8 cellular contexts compared by ENCODE assay signal in the genomic region with DNA sequence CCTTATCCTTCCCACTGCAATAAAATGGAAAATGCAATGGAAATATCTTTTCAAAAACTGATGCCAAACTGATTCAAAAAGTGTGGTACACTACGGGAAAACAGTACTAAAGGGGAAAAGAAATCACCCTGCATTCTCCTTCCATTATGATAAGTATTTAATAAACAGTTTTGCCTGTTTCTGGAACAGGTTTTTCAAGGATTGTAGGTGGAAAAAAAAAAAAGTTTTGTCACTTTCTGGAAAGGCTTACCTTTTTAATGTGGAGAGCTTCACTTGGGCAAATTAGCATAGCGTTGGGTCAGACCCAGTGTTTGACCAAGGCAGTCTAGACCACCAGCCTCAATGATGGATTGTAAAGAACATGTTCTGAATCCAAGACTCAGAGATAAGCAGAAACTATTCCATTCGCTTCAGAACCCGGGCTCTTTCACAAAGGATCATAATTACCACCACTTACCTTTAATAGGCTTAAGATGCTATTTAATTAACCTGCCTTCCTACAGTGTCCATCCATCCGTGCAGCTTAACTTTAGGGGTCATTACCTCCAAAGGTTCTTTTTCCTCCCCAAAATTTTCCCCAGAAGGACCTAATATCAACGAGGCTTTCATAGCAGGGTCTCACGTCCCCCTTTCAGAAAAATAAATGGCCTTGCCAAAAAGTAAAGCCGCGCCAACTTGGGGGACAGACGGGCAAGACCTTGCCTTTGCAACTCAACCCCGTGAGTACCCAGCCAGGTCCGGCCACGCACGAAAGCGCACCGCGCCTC. TPM values are rescaled to one million over a fixed set of nuclear protein-coding genes. Genes with fewer than 3 reads are reported as not detected.
A peak's percentile ranks its signal among the peaks of the same experiment; 100 is the strongest.
DNase-seq lines count a peak whose midpoint lies in the region; ATAC-seq and TF ChIP-seq lines count a peak whose summit lies in the region.

No MANE protein-coding gene starts in this region.

- H3K4me3 ChIP-seq in left lung = peak overlapping the region; percentile 71 to 94
- peak overlapping the region; percentile 87 to 96 (median 93) for H3K4me3 ChIP-seq in transverse colon

- H3K27ac ChIP-seq in left lung (peak overlapping the region in 1 of 2 donors; percentile 79), transverse colon (peak overlapping the region; percentile 90 to 96 (median 94))

- no peak for TF ChIP-seq EP300 in transverse colon (IDR thresholded peaks at IDR 0.05; ENCODE audit: low read depth)

- no peaks in the 10 kb centered on the region for H3K36me3 ChIP-seq in left lung
- H3K36me3 ChIP-seq in transverse colon = no peaks in the 10 kb centered on the region

- no peaks in the 10 kb centered on the region for H3K36me3 Mint-ChIP-seq in activated T-cell treated with anti-CD3 and anti-CD28 coated beads, Interleukin-2, amount 50 U/mL, for 4 hours (ENCODE audit: insufficient read depth)
- no peaks in the 10 kb centered on the region for H3K36me3 Mint-ChIP-seq in activated naive CD4-positive, alpha-beta T cell treated with anti-CD3 and anti-CD28 coated beads, Interleukin-2, amount 50 U/mL, for 72 hours

- ATAC-seq in activated T-cell treated with anti-CD3 and anti-CD28 coated beads, Interleukin-2, amount 50 U/mL, for 4 hours = no peak
- no peak for ATAC-seq in activated naive CD4-positive, alpha-beta T cell treated with anti-CD3 and anti-CD28 coated beads, Interleukin-2, amount 50 U/mL, for 72 hours
- ATAC-seq in left lung = no peak

- H3K4me3 Mint-ChIP-seq in activated T-cell treated with anti-CD3 and anti-CD28 coated beads, Interleukin-2, amount 50 U/mL, for 4 hours = peak overlapping the region; percentile 82

- WGBS in transverse colon (ENCODE audit: low coverage in 1 of 2), 2 donors = 12 to 40% methylated on average over 6 to 17 of the region's 17 CpGs

- TF ChIP-seq POLR2A in transverse colon (IDR thresholded peaks at IDR 0.05) = no peak

- in situ Hi-C loops in transverse colon (cut with MboI; ENCODE audit: low pct_ligation_motif_present in 1 of 4, low pct_unique_long_range_greater_than_20kb in 1 of 4, low sequenced_read_pairs in 3 of 4) = no loop called here

- DNase-seq in activated T-cell treated with anti-CD3 and anti-CD28 coated beads, Interleukin-2, amount 50 U/mL, for 4 hours = peak; percentile 4
- no peak for DNase-seq in activated T-cell treated with anti-CD3 and anti-CD28 coated beads, Interleukin-2, amount 50 U/mL, for 48 hours
- DNase-seq in activated naive CD4-positive, alpha-beta T cell treated with anti-CD3 and anti-CD28 coated beads, Interleukin-2, amount 50 U/mL, for 72 hours (ENCODE audit: low spot score in 2 of 2) = no peak
- DNase-seq in left lung (no peak), transverse colon (no peak), NK-92 (lab: John Stamatoyannopoulos, UW; ENCODE audit: unreplicated experiment) (no peak), germinal center (ENCODE audit: low spot score) (no peak), GM19240 (ENCODE audit: insufficient read length, low spot score) (no peak)

- TF ChIP-seq CTCF in left lung (IDR thresholded peaks at IDR 0.05) = no peak
- no peak for TF ChIP-seq CTCF in transverse colon (IDR thresholded peaks at IDR 0.05)

- H3K9me3 Mint-ChIP-seq in activated T-cell treated with anti-CD3 and anti-CD28 coated beads, Interleukin-2, amount 50 U/mL, for 4 hours = no peaks in the 10 kb centered on the region
- H3K9me3 Mint-ChIP-seq in activated naive CD4-positive, alpha-beta T cell treated with anti-CD3 and anti-CD28 coated beads, Interleukin-2, amount 50 U/mL, for 72 hours = no peaks in the 10 kb centered on the region

- H3K4me1 ChIP-seq in left lung (peaks cover 0 to 22% of the 10 kb centered on the region in 2 donors), transverse colon (peaks cover 0 to 21% (median 4%) of the 10 kb centered on the region in 4 donors)

- intact Hi-C loops in left lung (cut with DNase I) (no loop called here), transverse colon (cut with DNase I; ENCODE audit: low total_unique reads) (loop anchor here (5.0 kb wide), 1 partner anchor 378 kb away; a partner anchor contains a TSS)

- peaks cover 0 to 12% of the 10 kb centered on the region in 2 donors for H3K27me3 ChIP-seq in left lung
- H3K27me3 ChIP-seq in transverse colon = no peaks in the 10 kb centered on the region

- H3K4me1 Mint-ChIP-seq in activated T-cell treated with anti-CD3 and anti-CD28 coated beads, Interleukin-2, amount 50 U/mL, for 4 hours (ENCODE audit: low read depth) = peaks cover 17% of the 10 kb centered on the region

- H3K9me3 ChIP-seq in left lung (no peaks in the 10 kb centered on the region), transverse colon (no peaks in the 10 kb centered on the region)

- H3K27ac Mint-ChIP-seq in activated naive CD4-positive, alpha-beta T cell treated with anti-CD3 and anti-CD28 coated beads, Interleukin-2, amount 50 U/mL, for 72 hours = peak overlapping the region; percentile 23 to 89

- peaks cover 23% of the 10 kb centered on the region for H3K27me3 Mint-ChIP-seq in activated T-cell treated with anti-CD3 and anti-CD28 coated beads, Interleukin-2, amount 50 U/mL, for 4 hours (ENCODE audit: low read depth)

RNA-seq across cellular contexts. Expression of a gene that starts 1.0 kb away (rescaled TPM):
- total RNA-seq in activated T-cell treated with anti-CD3 and anti-CD28 coated beads, Interleukin-2, amount 50 U/mL, for 4 hours = 1 to 10 TPM; 2.2 to 2.3 (median 2.2) TPM
- total RNA-seq in activated naive CD4-positive, alpha-beta T cell treated with anti-CD3 and anti-CD28 coated beads, Interleukin-2, amount 50 U/mL, for 72 hours = 1 to 10 TPM; 2.8 to 3.2 TPM
- total RNA-seq in left lung (10 to 100 TPM; 44.8 to 57.1 TPM), transverse colon (10 to 100 TPM; 14.3 to 20.6 (median 18.4) TPM)
